Comparison of ENCODE assay signal across 2 cellular contexts in genomic region chr12:50924439-50925341, GRCh38.
A peak's percentile ranks its signal among the peaks of the same experiment; 100 is the strongest.
TF ChIP-seq lines count a peak whose summit lies in the region.

No MANE protein-coding gene starts in this region.

TF ChIP-seq in SK-N-SH, 30 proteins besides CTCF, POLR2A, EP300 and RAD21 (continued from another document):
- no peak for TF ChIP-seq USF1 (IDR thresholded peaks at IDR 0.05; ENCODE audit: borderline replicate concordance, low read depth)
- TF ChIP-seq, protein P1, sequence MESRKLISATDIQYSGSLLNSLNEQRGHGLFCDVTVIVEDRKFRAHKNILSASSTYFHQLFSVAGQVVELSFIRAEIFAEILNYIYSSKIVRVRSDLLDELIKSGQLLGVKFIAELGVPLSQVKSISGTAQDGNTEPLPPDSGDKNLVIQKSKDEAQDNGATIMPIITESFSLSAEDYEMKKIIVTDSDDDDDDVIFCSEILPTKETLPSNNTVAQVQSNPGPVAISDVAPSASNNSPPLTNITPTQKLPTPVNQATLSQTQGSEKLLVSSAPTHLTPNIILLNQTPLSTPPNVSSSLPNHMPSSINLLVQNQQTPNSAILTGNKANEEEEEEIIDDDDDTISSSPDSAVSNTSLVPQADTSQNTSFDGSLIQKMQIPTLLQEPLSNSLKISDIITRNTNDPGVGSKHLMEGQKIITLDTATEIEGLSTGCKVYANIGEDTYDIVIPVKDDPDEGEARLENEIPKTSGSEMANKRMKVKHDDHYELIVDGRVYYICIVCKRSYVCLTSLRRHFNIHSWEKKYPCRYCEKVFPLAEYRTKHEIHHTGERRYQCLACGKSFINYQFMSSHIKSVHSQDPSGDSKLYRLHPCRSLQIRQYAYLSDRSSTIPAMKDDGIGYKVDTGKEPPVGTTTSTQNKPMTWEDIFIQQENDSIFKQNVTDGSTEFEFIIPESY (IDR thresholded peaks at IDR 0.05; ENCODE audit: borderline replicate concordance, low read depth), result no peak

TF ChIP-seq in HepG2, 621 proteins besides CTCF, POLR2A, EP300 and RAD21 (continued from another document and continues in another):
- TF ChIP-seq CHD4 (IDR thresholded peaks at IDR 0.05; ENCODE audit: borderline replicate concordance, low read length) (no peak), MED1 (CRISPR knock-in tag; IDR thresholded peaks at IDR 0.05) (0 out of 2 replicates have a peak, but pooled peaks have one; percentile 9), ZNF616 (CRISPR knock-in tag; IDR thresholded peaks at IDR 0.05; ENCODE audit: low read depth) (no peak), ZNF224 (CRISPR knock-in tag; IDR thresholded peaks at IDR 0.05) (0 out of 2 replicates have a peak, but pooled peaks have one; percentile 70), MIER2 (CRISPR knock-in tag; IDR thresholded peaks at IDR 0.05) (no peak), DMAP1 (CRISPR knock-in tag; IDR thresholded peaks at IDR 0.05) (no peak), KAT8 (CRISPR knock-in tag; IDR thresholded peaks at IDR 0.05) (0 out of 2 replicates have a peak, but pooled peaks have one; percentile 13), ZNF501 (CRISPR knock-in tag; IDR thresholded peaks at IDR 0.05) (peak; percentile 84), HMGXB3 (CRISPR knock-in tag; IDR thresholded peaks at IDR 0.05; ENCODE audit: borderline replicate concordance) (no peak), POLR2AphosphoS5 (IDR thresholded peaks at IDR 0.05; ENCODE audit: low read depth, low read length) (peak; percentile 45; the same call in 1 of the 2 replicates), AKAP8 (CRISPR knock-in tag; IDR thresholded peaks at IDR 0.05) (no peak), ZXDC (CRISPR knock-in tag; IDR thresholded peaks at IDR 0.05) (no peak), TMF1 (CRISPR knock-in tag; IDR thresholded peaks at IDR 0.05; ENCODE audit: low read depth) (no peak), CREM (IDR thresholded peaks at IDR 0.05) (no peak), CREM (CRISPR knock-in tag; IDR thresholded peaks at IDR 0.05) (no peak), NFATC3 (CRISPR knock-in tag; IDR thresholded peaks at IDR 0.05) (no peak), ZNF891 (CRISPR knock-in tag; IDR thresholded peaks at IDR 0.05) (no peak), FLYWCH1 (CRISPR knock-in tag; IDR thresholded peaks at IDR 0.05) (no peak), RORA (CRISPR knock-in tag; IDR thresholded peaks at IDR 0.05) (no peak), KDM2A (CRISPR knock-in tag; IDR thresholded peaks at IDR 0.05; ENCODE audit: borderline replicate concordance, low read depth) (no peak), PHF21A (CRISPR knock-in tag; IDR thresholded peaks at IDR 0.05) (no peak), MXI1 (IDR thresholded peaks at IDR 0.05; ENCODE audit: borderline replicate concordance, low read depth, low read length) (peak; percentile 5; the same call in 1 of the 3 replicates), REXO4 (CRISPR knock-in tag; IDR thresholded peaks at IDR 0.05; ENCODE audit: borderline replicate concordance) (no peak), ZNF234 (CRISPR knock-in tag; conservative IDR thresholded peaks at IDR 0.05) (0 out of 2 replicates have a peak, but pooled peaks have one; percentile 29), GATA4 (IDR thresholded peaks at IDR 0.05; ENCODE audit: borderline replicate concordance, low read depth) (no peak), ZNF468 (CRISPR knock-in tag; IDR thresholded peaks at IDR 0.05) (no peak), SOX13 (IDR thresholded peaks at IDR 0.05) (no peak), SOX13 (CRISPR knock-in tag; conservative IDR thresholded peaks at IDR 0.05 in 1 of 2, IDR thresholded peaks at IDR 0.05 in 1 of 2) (no peak), SOX6 (IDR thresholded peaks at IDR 0.05) (no peak), SOX6 (CRISPR knock-in tag; IDR thresholded peaks at IDR 0.05) (no peak; the same call in 1 of the 2 replicates), ZGPAT (CRISPR knock-in tag; IDR thresholded peaks at IDR 0.05) (0 out of 2 replicates have a peak, but pooled peaks have one; percentile 34), SNAI1 (CRISPR knock-in tag; IDR thresholded peaks at IDR 0.05; ENCODE audit: borderline replicate concordance) (no peak), DRAP1 (CRISPR knock-in tag; IDR thresholded peaks at IDR 0.05) (peak; percentile 55), ZNF7 (CRISPR knock-in tag; IDR thresholded peaks at IDR 0.05) (no peak), ZNF678 (CRISPR knock-in tag; IDR thresholded peaks at IDR 0.05) (no peak), THYN1 (CRISPR knock-in tag; IDR thresholded peaks at IDR 0.05; ENCODE audit: borderline replicate concordance, low read depth) (no peak), ZNF607 (CRISPR knock-in tag; IDR thresholded peaks at IDR 0.05; ENCODE audit: borderline replicate concordance) (0 out of 2 replicates have a peak, but pooled peaks have one; percentile 50), ZNF484 (CRISPR knock-in tag; IDR thresholded peaks at IDR 0.05; ENCODE audit: borderline replicate concordance, low read depth) (no peak), ZNF577 (CRISPR knock-in tag; IDR thresholded peaks at IDR 0.05; ENCODE audit: borderline replicate concordance, low read depth) (no peak), NFKBIZ (CRISPR knock-in tag; IDR thresholded peaks at IDR 0.05) (no peak), ZNF30 (CRISPR knock-in tag; IDR thresholded peaks at IDR 0.05) (no peak)
- TF ChIP-seq, protein P2, sequence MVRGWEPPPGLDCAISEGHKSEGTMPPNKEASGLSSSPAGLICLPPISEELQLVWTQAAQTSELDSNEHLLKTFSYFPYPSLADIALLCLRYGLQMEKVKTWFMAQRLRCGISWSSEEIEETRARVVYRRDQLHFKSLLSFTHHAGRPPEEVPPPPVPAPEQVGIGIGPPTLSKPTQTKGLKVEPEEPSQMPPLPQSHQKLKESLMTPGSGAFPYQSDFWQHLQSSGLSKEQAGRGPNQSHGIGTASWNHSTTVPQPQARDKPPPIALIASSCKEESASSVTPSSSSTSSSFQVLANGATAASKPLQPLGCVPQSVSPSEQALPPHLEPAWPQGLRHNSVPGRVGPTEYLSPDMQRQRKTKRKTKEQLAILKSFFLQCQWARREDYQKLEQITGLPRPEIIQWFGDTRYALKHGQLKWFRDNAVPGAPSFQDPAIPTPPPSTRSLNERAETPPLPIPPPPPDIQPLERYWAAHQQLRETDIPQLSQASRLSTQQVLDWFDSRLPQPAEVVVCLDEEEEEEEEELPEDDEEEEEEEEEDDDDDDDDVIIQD (CRISPR knock-in tag; IDR thresholded peaks at IDR 0.05; ENCODE audit: low read depth), result no peak
- TF ChIP-seq, protein P3, sequence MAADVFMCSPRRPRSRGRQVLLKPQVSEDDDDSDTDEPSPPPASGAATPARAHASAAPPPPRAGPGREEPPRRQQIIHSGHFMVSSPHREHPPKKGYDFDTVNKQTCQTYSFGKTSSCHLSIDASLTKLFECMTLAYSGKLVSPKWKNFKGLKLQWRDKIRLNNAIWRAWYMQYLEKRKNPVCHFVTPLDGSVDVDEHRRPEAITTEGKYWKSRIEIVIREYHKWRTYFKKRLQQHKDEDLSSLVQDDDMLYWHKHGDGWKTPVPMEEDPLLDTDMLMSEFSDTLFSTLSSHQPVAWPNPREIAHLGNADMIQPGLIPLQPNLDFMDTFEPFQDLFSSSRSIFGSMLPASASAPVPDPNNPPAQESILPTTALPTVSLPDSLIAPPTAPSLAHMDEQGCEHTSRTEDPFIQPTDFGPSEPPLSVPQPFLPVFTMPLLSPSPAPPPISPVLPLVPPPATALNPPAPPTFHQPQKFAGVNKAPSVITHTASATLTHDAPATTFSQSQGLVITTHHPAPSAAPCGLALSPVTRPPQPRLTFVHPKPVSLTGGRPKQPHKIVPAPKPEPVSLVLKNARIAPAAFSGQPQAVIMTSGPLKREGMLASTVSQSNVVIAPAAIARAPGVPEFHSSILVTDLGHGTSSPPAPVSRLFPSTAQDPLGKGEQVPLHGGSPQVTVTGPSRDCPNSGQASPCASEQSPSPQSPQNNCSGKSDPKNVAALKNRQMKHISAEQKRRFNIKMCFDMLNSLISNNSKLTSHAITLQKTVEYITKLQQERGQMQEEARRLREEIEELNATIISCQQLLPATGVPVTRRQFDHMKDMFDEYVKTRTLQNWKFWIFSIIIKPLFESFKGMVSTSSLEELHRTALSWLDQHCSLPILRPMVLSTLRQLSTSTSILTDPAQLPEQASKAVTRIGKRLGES (CRISPR knock-in tag; IDR thresholded peaks at IDR 0.05; ENCODE audit: borderline replicate concordance), result no peak
- TF ChIP-seq, protein P4, sequence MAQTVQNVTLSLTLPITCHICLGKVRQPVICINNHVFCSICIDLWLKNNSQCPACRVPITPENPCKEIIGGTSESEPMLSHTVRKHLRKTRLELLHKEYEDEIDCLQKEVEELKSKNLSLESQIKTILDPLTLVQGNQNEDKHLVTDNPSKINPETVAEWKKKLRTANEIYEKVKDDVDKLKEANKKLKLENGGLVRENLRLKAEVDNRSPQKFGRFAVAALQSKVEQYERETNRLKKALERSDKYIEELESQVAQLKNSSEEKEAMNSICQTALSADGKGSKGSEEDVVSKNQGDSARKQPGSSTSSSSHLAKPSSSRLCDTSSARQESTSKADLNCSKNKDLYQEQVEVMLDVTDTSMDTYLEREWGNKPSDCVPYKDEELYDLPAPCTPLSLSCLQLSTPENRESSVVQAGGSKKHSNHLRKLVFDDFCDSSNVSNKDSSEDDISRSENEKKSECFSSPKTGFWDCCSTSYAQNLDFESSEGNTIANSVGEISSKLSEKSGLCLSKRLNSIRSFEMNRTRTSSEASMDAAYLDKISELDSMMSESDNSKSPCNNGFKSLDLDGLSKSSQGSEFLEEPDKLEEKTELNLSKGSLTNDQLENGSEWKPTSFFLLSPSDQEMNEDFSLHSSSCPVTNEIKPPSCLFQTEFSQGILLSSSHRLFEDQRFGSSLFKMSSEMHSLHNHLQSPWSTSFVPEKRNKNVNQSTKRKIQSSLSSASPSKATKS (CRISPR knock-in tag; IDR thresholded peaks at IDR 0.05), result no peak
